ENCODE assay signal across 9 cellular contexts in the genomic region with DNA sequence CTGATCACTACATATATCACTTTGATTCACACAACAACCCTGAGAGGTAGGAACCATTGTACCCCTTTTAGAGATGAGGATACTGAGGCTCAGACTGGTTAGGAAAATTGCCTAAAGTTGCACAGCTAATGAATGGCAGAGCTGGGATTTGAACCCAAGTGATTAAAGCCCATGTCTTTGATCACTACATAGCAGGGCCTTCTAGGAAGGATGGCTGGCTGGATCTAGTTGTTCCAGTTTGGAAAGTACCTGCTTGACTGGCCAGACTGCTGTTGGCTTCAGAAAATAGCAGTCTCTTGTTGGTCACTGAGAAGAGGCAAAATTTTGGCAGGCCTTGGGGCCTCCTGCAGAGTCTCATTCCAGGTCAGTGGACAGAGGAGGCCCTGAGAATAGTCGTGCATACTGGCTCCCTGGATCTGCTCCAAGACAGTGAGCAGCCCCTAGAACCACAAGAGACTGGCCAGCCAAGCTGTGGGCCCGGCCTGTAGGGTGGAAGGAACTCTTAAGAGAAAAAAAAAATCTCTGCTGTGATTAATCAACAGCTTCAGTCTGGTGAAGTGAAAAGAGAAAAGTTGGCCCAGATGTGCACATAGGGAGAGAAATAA. TPM values are rescaled to one million over a fixed set of nuclear protein-coding genes. Genes with fewer than 3 reads are reported as not detected.
DNase-seq lines count a peak whose midpoint lies in the region; ATAC-seq and TF ChIP-seq lines count a peak whose summit lies in the region.
"Had no signal": no experiment of that assay in that cellular context is flagged by ENCODE, and none has a peak within 500 bp of the region (broad histone marks: within the 10 kb centered on the region; RNA-seq: fewer than 3 reads in every experiment).

No MANE protein-coding gene starts in this region.

- H3K4me3 Mint-ChIP-seq in activated CD4-positive, alpha-beta memory T cell treated with anti-CD3 and anti-CD28 coated beads for 36 hours: no peak overlapping the region
- H3K4me3 Mint-ChIP-seq in activated CD4-positive, alpha-beta memory T cell treated with anti-CD3 and anti-CD28 coated beads, Interleukin-2, amount 10 ng/mL, durations not matched to agents 7 days and 5 days: no peak overlapping the region

- H3K9me3 ChIP-seq in thoracic aorta: no peaks in the 10 kb centered on the region

- H3K4me3 ChIP-seq in thoracic aorta: no peak overlapping the region

- H3K36me3 ChIP-seq in thoracic aorta: no peaks in the 10 kb centered on the region

- peaks cover 32 to 40% of the 10 kb centered on the region in 2 donors for H3K4me1 ChIP-seq in thoracic aorta (ENCODE audit: control insufficient read depth in 1 of 2, low read depth in 2 of 2)

- POLR2A ChIA-PET in activated CD4-positive, alpha-beta memory T cell treated with anti-CD3 and anti-CD28 coated beads for 36 hours (lab: Charles Lee): no interaction called here
- POLR2A ChIA-PET in activated CD4-positive, alpha-beta memory T cell treated with anti-CD3 and anti-CD28 coated beads, Interleukin-2, amount 10 ng/mL, durations not matched to agents 7 days and 5 days (lab: Charles Lee): interaction anchor here (1.2 to 2.4 kb wide), 3 partner anchors 9 to 56 kb away, joined by 3 to 6 read pairs (median 4); no protein-coding TSS in a partner anchor

- H3K36me3 Mint-ChIP-seq in activated CD4-positive, alpha-beta memory T cell treated with anti-CD3 and anti-CD28 coated beads for 36 hours: peaks cover 13% of the 10 kb centered on the region
- peaks cover 33% of the 10 kb centered on the region for H3K36me3 Mint-ChIP-seq in activated CD4-positive, alpha-beta memory T cell treated with anti-CD3 and anti-CD28 coated beads, Interleukin-2, amount 10 ng/mL, durations not matched to agents 7 days and 5 days (ENCODE audit: low read depth)

- H3K27me3 ChIP-seq in thoracic aorta (replicated peaks; ENCODE audit: insufficient read depth): no peaks in the 10 kb centered on the region

- no peaks in the 10 kb centered on the region for H3K27me3 Mint-ChIP-seq in activated CD4-positive, alpha-beta memory T cell treated with anti-CD3 and anti-CD28 coated beads for 36 hours
- H3K27me3 Mint-ChIP-seq in activated CD4-positive, alpha-beta memory T cell treated with anti-CD3 and anti-CD28 coated beads, Interleukin-2, amount 10 ng/mL, durations not matched to agents 7 days and 5 days: no peaks in the 10 kb centered on the region

- no peak for TF ChIP-seq CTCF in thoracic aorta (IDR thresholded peaks at IDR 0.05)

- intact Hi-C loops in activated CD4-positive, alpha-beta memory T cell treated with anti-CD3 and anti-CD28 coated beads for 36 hours (cut with micrococcal nuclease): no loop called here

- peak overlapping the region; percentile 5 for H3K27ac Mint-ChIP-seq in activated CD4-positive, alpha-beta memory T cell treated with anti-CD3 and anti-CD28 coated beads for 36 hours
- H3K27ac Mint-ChIP-seq in activated CD4-positive, alpha-beta memory T cell treated with anti-CD3 and anti-CD28 coated beads, Interleukin-2, amount 10 ng/mL, durations not matched to agents 7 days and 5 days: no peak overlapping the region

- peak; percentile 63 for ATAC-seq in left lobe of liver
- ATAC-seq in thoracic aorta (ENCODE audit: insufficient number of reproducible peaks, low FRiP score, low read depth): no peak
- no peak for ATAC-seq in GM18519 (IDR thresholded peaks at IDR 0.05; ENCODE audit: low FRiP score, unreplicated experiment)
- no peak for ATAC-seq in HG02884 (IDR thresholded peaks at IDR 0.05; ENCODE audit: unreplicated experiment)

- H3K27ac ChIP-seq in thoracic aorta: peak overlapping the region; percentile 11 to 43

- peaks cover 27% of the 10 kb centered on the region for H3K4me1 Mint-ChIP-seq in activated CD4-positive, alpha-beta memory T cell treated with anti-CD3 and anti-CD28 coated beads for 36 hours (ENCODE audit: low read depth)
- H3K4me1 Mint-ChIP-seq in activated CD4-positive, alpha-beta memory T cell treated with anti-CD3 and anti-CD28 coated beads, Interleukin-2, amount 10 ng/mL, durations not matched to agents 7 days and 5 days: peaks cover 19% of the 10 kb centered on the region

- no peak for DNase-seq in activated CD4-positive, alpha-beta memory T cell treated with anti-CD3 and anti-CD28 coated beads for 36 hours
- no peak for DNase-seq in activated CD4-positive, alpha-beta memory T cell treated with anti-CD3 and anti-CD28 coated beads, Interleukin-2, amount 10 ng/mL, durations not matched to agents 7 days and 5 days
- DNase-seq in cerebellar nuclear complex (lab: John Stamatoyannopoulos, UW) (peak; percentile 24 to 74), left lobe of liver (ENCODE audit: low spot score) (peak; percentile 62), thoracic aorta (ENCODE audit: low spot score) (no peak), epidermal melanocyte (ENCODE audit: insufficient read length, low spot score) (no peak)
- DNase-seq: NCI-H2081 had no signal

- H3K9me3 Mint-ChIP-seq in activated CD4-positive, alpha-beta memory T cell treated with anti-CD3 and anti-CD28 coated beads for 36 hours: no peaks in the 10 kb centered on the region
- no peaks in the 10 kb centered on the region for H3K9me3 Mint-ChIP-seq in activated CD4-positive, alpha-beta memory T cell treated with anti-CD3 and anti-CD28 coated beads, Interleukin-2, amount 10 ng/mL, durations not matched to agents 7 days and 5 days

- CTCF ChIA-PET in activated CD4-positive, alpha-beta memory T cell treated with anti-CD3 and anti-CD28 coated beads for 36 hours (lab: Charles Lee): interaction anchor here (1.0 kb wide), 1 partner anchor 89 kb away, joined by 4 read pairs; no protein-coding TSS in a partner anchor
- CTCF ChIA-PET in activated CD4-positive, alpha-beta memory T cell treated with anti-CD3 and anti-CD28 coated beads, Interleukin-2, amount 10 ng/mL, durations not matched to agents 7 days and 5 days (lab: Charles Lee): interaction anchor here (1.7 kb wide), 1 partner anchor 32 kb away, joined by 4 read pairs; no protein-coding TSS in a partner anchor

RNA-seq across cellular contexts. Expression of a gene that starts 17.5 kb away (rescaled TPM):
- total RNA-seq in activated CD4-positive, alpha-beta memory T cell treated with anti-CD3 and anti-CD28 coated beads for 36 hours: 10 to 100 TPM; 19.9 to 20.9 TPM
- 10 to 100 TPM; 23.1 to 23.4 TPM for total RNA-seq in activated CD4-positive, alpha-beta memory T cell treated with anti-CD3 and anti-CD28 coated beads, Interleukin-2, amount 10 ng/mL, durations not matched to agents 7 days and 5 days
- total RNA-seq in left lobe of liver: 10.8 TPM
- 10 to 100 TPM; 15.8 to 38.4 TPM for total RNA-seq in thoracic aorta

Comparison
In these comparisons a context has a peak if more than half of its experiments do, and no peak if none do; other contexts are left out.
1. DNase-seq: peak in cerebellar nuclear complex (2 of 2) and left lobe of liver (single experiment); none in activated CD4-positive, alpha-beta memory T cell treated with anti-CD3 and anti-CD28 coated beads for 36 hours (single experiment), activated CD4-positive, alpha-beta memory T cell treated with anti-CD3 and anti-CD28 coated beads, Interleukin-2, amount 10 ng/mL, durations not matched to agents 7 days and 5 days (single experiment), thoracic aorta (single experiment) and epidermal melanocyte (single experiment).